In genomic region chr3:195221015-195221853, GRCh38 we compare ENCODE assay signal across 1 cellular context.
TF ChIP-seq lines count a peak whose summit lies in the region.

No MANE protein-coding gene starts in this region.

TF ChIP-seq in H1, 55 proteins besides CTCF, POLR2A, EP300 and RAD21:
- TF ChIP-seq CHD7 (IDR thresholded peaks at IDR 0.05; ENCODE audit: insufficient replicate concordance, low read length) = no peak
- no peak for TF ChIP-seq ATF2 (IDR thresholded peaks at IDR 0.05; ENCODE audit: low read length)
- TF ChIP-seq CHD2 (IDR thresholded peaks at IDR 0.05; ENCODE audit: low read length) = no peak
- TF ChIP-seq USF2 (IDR thresholded peaks at IDR 0.05; ENCODE audit: low read length) = no peak
- no peak for TF ChIP-seq ATF3 (IDR thresholded peaks at IDR 0.05; ENCODE audit: insufficient read depth, low read depth, low read length)
- TF ChIP-seq POLR2AphosphoS5 (IDR thresholded peaks at IDR 0.05; ENCODE audit: low read depth, low read length) = no peak
- no peak for TF ChIP-seq TCF12 (IDR thresholded peaks at IDR 0.05; ENCODE audit: low read depth, low read length)
- TF ChIP-seq SAP30 (IDR thresholded peaks at IDR 0.05; ENCODE audit: insufficient read depth, insufficient replicate concordance, low read length) = no peak
- TF ChIP-seq MAX (IDR thresholded peaks at IDR 0.05) = no peak
- TF ChIP-seq PHF8 (conservative IDR thresholded peaks at IDR 0.05; ENCODE audit: low read depth, low read length) = no peak
- no peak for TF ChIP-seq SIN3A (conservative IDR thresholded peaks at IDR 0.05 in 1 of 2, IDR thresholded peaks at IDR 0.05 in 1 of 2; ENCODE audit: low read depth in 1 of 2, low read length in 2 of 2)
- TF ChIP-seq RXRA (IDR thresholded peaks at IDR 0.05; ENCODE audit: insufficient read depth, low read depth, low read length) = no peak
- no peak for TF ChIP-seq HDAC2 (IDR thresholded peaks at IDR 0.05; ENCODE audit: borderline replicate concordance in 1 of 2, low read depth in 2 of 2, low read length in 2 of 2)
